Comparison of ENCODE assay signal across 1 cellular context in genomic region chr4:140641789-140642439, GRCh38.
TF ChIP-seq lines count a peak whose summit lies in the region.

No MANE protein-coding gene starts in this region.

TF ChIP-seq in GM23338, 12 proteins besides CTCF, POLR2A, EP300 and RAD21 (continued from another document):
- TF ChIP-seq, protein P1, sequence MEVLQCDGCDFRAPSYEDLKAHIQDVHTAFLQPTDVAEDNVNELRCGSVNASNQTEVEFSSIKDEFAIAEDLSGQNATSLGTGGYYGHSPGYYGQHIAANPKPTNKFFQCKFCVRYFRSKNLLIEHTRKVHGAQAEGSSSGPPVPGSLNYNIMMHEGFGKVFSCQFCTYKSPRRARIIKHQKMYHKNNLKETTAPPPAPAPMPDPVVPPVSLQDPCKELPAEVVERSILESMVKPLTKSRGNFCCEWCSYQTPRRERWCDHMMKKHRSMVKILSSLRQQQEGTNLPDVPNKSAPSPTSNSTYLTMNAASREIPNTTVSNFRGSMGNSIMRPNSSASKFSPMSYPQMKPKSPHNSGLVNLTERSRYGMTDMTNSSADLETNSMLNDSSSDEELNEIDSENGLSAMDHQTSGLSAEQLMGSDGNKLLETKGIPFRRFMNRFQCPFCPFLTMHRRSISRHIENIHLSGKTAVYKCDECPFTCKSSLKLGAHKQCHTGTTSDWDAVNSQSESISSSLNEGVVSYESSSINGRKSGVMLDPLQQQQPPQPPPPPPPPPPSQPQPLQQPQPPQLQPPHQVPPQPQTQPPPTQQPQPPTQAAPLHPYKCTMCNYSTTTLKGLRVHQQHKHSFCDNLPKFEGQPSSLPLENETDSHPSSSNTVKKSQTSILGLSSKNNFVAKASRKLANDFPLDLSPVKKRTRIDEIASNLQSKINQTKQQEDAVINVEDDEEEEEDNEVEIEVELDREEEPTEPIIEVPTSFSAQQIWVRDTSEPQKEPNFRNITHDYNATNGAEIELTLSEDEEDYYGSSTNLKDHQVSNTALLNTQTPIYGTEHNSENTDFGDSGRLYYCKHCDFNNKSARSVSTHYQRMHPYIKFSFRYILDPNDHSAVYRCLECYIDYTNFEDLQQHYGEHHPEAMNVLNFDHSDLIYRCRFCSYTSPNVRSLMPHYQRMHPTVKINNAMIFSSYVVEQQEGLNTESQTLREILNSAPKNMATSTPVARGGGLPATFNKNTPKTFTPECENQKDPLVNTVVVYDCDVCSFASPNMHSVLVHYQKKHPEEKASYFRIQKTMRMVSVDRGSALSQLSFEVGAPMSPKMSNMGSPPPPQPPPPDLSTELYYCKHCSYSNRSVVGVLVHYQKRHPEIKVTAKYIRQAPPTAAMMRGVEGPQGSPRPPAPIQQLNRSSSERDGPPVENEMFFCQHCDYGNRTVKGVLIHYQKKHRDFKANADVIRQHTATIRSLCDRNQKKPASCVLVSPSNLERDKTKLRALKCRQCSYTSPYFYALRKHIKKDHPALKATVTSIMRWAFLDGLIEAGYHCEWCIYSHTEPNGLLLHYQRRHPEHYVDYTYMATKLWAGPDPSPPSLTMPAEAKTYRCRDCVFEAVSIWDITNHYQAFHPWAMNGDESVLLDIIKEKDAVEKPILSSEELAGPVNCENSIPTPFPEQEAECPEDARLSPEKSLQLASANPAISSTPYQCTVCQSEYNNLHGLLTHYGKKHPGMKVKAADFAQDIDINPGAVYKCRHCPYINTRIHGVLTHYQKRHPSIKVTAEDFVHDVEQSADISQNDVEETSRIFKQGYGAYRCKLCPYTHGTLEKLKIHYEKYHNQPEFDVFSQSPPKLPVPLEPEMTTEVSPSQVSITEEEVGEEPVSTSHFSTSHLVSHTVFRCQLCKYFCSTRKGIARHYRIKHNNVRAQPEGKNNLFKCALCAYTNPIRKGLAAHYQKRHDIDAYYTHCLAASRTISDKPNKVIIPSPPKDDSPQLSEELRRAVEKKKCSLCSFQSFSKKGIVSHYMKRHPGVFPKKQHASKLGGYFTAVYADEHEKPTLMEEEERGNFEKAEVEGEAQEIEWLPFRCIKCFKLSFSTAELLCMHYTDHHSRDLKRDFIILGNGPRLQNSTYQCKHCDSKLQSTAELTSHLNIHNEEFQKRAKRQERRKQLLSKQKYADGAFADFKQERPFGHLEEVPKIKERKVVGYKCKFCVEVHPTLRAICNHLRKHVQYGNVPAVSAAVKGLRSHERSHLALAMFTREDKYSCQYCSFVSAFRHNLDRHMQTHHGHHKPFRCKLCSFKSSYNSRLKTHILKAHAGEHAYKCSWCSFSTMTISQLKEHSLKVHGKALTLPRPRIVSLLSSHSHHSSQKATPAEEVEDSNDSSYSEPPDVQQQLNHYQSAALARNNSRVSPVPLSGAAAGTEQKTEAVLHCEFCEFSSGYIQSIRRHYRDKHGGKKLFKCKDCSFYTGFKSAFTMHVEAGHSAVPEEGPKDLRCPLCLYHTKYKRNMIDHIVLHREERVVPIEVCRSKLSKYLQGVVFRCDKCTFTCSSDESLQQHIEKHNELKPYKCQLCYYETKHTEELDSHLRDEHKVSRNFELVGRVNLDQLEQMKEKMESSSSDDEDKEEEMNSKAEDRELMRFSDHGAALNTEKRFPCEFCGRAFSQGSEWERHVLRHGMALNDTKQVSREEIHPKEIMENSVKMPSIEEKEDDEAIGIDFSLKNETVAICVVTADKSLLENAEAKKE (CRISPR knock-in tag; IDR thresholded peaks at IDR 0.05), result no peak
